Comparison of ENCODE assay signal across 8 cellular contexts in the genomic region with DNA sequence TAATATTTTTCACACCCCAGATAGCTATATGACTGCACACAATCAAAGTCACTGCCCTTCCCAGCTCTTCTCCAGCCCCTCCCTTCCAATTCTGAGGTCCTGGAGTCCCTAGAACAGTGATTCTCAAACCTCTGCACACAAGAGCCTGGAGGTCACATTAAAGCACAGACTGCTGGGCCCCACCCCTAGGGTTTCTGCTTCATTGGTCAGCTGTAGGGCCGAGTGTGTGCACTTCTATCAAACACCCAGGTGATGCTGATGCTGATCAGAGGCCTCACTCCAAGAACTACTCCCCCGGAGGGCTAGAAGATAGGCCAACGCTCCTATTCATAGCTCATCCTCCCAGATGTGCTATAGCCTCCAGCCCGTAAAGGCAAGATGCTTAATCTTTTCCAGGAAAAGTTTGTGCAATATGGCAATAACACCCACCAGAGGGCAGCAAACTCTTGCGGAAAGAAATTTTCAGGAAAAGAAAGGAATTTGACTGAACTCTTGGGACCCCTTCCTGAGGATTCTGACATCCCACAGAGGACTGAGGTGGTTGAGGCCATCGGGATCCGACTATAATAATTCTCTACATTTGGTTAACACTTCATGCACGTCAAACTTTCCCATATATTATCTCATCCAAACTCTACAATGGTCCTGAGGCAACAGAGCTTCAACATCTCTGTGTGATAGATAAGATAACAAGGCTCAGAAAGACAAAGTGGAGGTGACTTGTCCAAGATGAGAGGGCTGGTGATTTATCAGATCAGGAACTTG.
DNase-seq lines count a peak whose midpoint lies in the region; TF ChIP-seq lines count a peak whose summit lies in the region.

No MANE protein-coding gene starts in this region.

- H3K4me1 ChIP-seq in transverse colon, result no peaks in the 10 kb centered on the region

- TF ChIP-seq CTCF in GM12864 (IDR thresholded peaks at IDR 0.05; ENCODE audit: low read depth, low read length, missing control alignments) (peak; percentile 56), kidney epithelial cell (IDR thresholded peaks at IDR 0.05; ENCODE audit: insufficient read depth, low read length, poor library complexity, severe bottlenecking) (peak; percentile 64), transverse colon (IDR thresholded peaks at IDR 0.05) (peak; percentile 62 to 79 (median 78))

- no peak for TF ChIP-seq POLR2A in transverse colon (IDR thresholded peaks at IDR 0.05)

- DNase-seq in AG08395 (ENCODE audit: low spot score) (peak; percentile 67), GM12864 (ENCODE audit: low read depth) (no peak), NCI-H345 treated with DMSO at 0.1 percent for 48 hours (lab: John Stamatoyannopoulos, UW; ENCODE audit: unreplicated experiment) (peak; percentile 25), T47D (ENCODE audit: low read depth in 1 of 2, low spot score in 1 of 2) (peak; percentile 7 to 50), kidney epithelial cell (ENCODE audit: low read depth) (no peak), transverse colon (peak; percentile 51), NOMO-1 (lab: John Stamatoyannopoulos, UW; ENCODE audit: unreplicated experiment in 2 of 2) (no peak), cerebellar nuclear complex (lab: John Stamatoyannopoulos, UW) (no peak)

- H3K27me3 ChIP-seq in kidney epithelial cell (ENCODE audit: control insufficient read depth, insufficient read depth, low read length) (no peaks in the 10 kb centered on the region), transverse colon (no peaks in the 10 kb centered on the region)

- no peak for TF ChIP-seq EP300 in transverse colon (IDR thresholded peaks at IDR 0.05; ENCODE audit: low read depth)

- H3K36me3 ChIP-seq in kidney epithelial cell (ENCODE audit: control insufficient read depth, insufficient read depth, low read length) (no peaks in the 10 kb centered on the region), transverse colon (no peaks in the 10 kb centered on the region)

- WGBS in transverse colon (ENCODE audit: low coverage in 1 of 2), 2 donors, result 7 to 11% methylated on average over 3 to 8 of the region's 8 CpGs

- intact Hi-C loops in transverse colon (cut with DNase I; ENCODE audit: low total_unique reads), result no loop called here

- H3K9me3 ChIP-seq in transverse colon, result no peaks in the 10 kb centered on the region

- no peak overlapping the region for H3K4me3 ChIP-seq in GM12864 (ENCODE audit: low read depth, low read length)
- no peak overlapping the region for H3K4me3 ChIP-seq in kidney epithelial cell (ENCODE audit: low read depth, low read length)
- no peak overlapping the region for H3K4me3 ChIP-seq in transverse colon

- no peak overlapping the region for H3K27ac ChIP-seq in transverse colon

- in situ Hi-C loops in T47D (cut with HindIII; ENCODE audit: low pct_unique_long_range_greater_than_20kb, low sequenced_read_pairs), result loop anchor here (25.0 kb wide), 1 partner anchor 234 kb away; no protein-coding TSS in a partner anchor
- in situ Hi-C loops in transverse colon (cut with MboI; ENCODE audit: low pct_ligation_motif_present in 1 of 4, low pct_unique_long_range_greater_than_20kb in 1 of 4, low sequenced_read_pairs in 3 of 4), result loop anchor here in 3 of 4 donors (25.0 kb wide), 3 partner anchors 384 to 509 kb away; partner anchors contain the start of gene COX7A2L (in 1 of the 3)

Comparison
In these comparisons a context has a peak if more than half of its experiments do, and no peak if none do; other contexts are left out.
1. DNase-seq: peak in AG08395 (single experiment), NCI-H345 treated with DMSO at 0.1 percent for 48 hours (single experiment), T47D (2 of 2) and transverse colon (single experiment); none in GM12864 (single experiment), kidney epithelial cell (single experiment), NOMO-1 (0 of 2) and cerebellar nuclear complex (0 of 2).
2. Peak in every context shown above with its lines, with median percentiles within 50 percentile points of each other: CTCF ChIP-seq.